In the genomic region with DNA sequence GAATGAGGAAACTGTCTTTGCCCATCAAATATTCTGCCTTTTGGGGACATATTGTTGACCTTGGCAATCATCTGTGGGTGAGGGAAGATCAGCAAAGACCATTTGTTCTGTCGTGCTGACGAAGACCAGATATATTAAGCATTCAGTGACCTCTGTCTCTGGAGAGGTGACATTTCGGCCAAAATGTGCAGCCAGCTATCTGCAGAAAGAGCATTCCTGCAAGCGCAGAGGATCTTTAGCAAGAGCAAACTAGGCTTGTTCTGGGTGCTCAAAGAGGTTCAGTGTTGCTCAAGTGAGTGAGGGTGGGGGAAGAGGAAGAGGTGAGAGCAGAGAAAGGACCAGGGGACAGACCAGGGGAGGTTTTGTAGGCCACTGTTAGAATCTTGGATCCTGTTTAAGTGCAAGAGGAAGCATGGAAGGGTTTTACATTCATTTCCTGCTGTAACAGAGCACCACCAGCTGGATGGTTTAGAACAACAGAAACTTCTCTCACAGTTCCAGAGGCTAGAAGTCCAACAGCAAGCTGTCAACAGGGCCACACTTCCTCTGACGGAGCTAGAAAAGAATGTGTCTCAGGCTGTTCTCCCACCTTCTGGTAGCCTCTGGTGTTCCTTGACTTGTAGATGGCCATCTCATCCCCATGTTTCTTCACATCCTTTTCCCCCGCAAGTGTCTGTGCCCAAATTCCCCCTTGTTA, we compare ENCODE assay signal across 14 cellular contexts. TPM values are rescaled to one million over a fixed set of nuclear protein-coding genes. Genes with fewer than 3 reads are reported as not detected.
DNase-seq lines count a peak whose midpoint lies in the region; ATAC-seq, FAIRE-seq and TF ChIP-seq lines count a peak whose summit lies in the region.
"Had no signal": no experiment of that assay in that cellular context is flagged by ENCODE, and none has a peak within 500 bp of the region (broad histone marks: within the 10 kb centered on the region; RNA-seq: fewer than 3 reads in every experiment).

No MANE protein-coding gene starts in this region.

- H3K4me2 ChIP-seq in GM23338, result no peak overlapping the region

- no peaks in the 10 kb centered on the region for H3K27me3 ChIP-seq in GM23338 (ENCODE audit: insufficient read depth)
- H3K27me3 ChIP-seq in ascending aorta, result no peaks in the 10 kb centered on the region
- H3K27me3 ChIP-seq in right cardiac atrium (ENCODE audit: control insufficient read depth, insufficient read depth), result no peaks in the 10 kb centered on the region
- H3K27me3 ChIP-seq in small intestine (ENCODE audit: control insufficient read depth in 2 of 2, insufficient read depth in 2 of 2, low read length in 2 of 2), result no peaks in the 10 kb centered on the region
- peaks cover 36% of the 10 kb centered on the region for H3K27me3 ChIP-seq in WERI-Rb-1 (ENCODE audit: insufficient read depth, low read depth, severe bottlenecking)
- H3K27me3 ChIP-seq: ovary had no signal

- H3K9me3 ChIP-seq in ascending aorta (no peaks in the 10 kb centered on the region), right cardiac atrium (ENCODE audit: control insufficient read depth, low read length) (no peaks in the 10 kb centered on the region), small intestine (ENCODE audit: control insufficient read depth, low read depth) (no peaks in the 10 kb centered on the region), WERI-Rb-1 (ENCODE audit: severe bottlenecking) (no peaks in the 10 kb centered on the region)
- H3K9me3 ChIP-seq: ovary had no signal

- H4K20me1 ChIP-seq in GM23338 (replicated peaks; ENCODE audit: insufficient read depth), result no peaks in the 10 kb centered on the region

- H2AFZ ChIP-seq in GM23338, result peak overlapping the region; percentile 87; the same call in 1 of the 2 replicates

- H3K4me3 Mint-ChIP-seq in GM23338, result no peak overlapping the region
- H3K4me3 Mint-ChIP-seq: CD4-positive, alpha-beta memory T cell had no signal

- no peaks in the 10 kb centered on the region for H3K9me2 ChIP-seq in GM23338 (ENCODE audit: insufficient read depth)

- TF ChIP-seq CTCF in GM23338 (conservative IDR thresholded peaks at IDR 0.05; ENCODE audit: low read depth in 2 of 2) (peak in 1 of 2 experiments; percentile 40; a peak in 2 of 4 replicates), ascending aorta (IDR thresholded peaks at IDR 0.05) (no peak), WERI-Rb-1 (IDR thresholded peaks at IDR 0.05; ENCODE audit: low read depth, low read length) (no peak)

- H3K27ac ChIP-seq in GM23338 (ENCODE audit: low read depth) (no peak overlapping the region), ascending aorta (peak overlapping the region; percentile 0 to 42), right cardiac atrium (ENCODE audit: low read length) (peak overlapping the region; percentile 61), small intestine (ENCODE audit: low read depth in 1 of 2, low read length in 1 of 2) (no peak overlapping the region), WERI-Rb-1 (no peak overlapping the region)
- H3K27ac ChIP-seq: epithelial cell of prostate, ovary had no signal

- H3K4me1 ChIP-seq in GM23338 (ENCODE audit: insufficient read depth) (no peaks in the 10 kb centered on the region), ascending aorta (peaks cover 0 to 5% of the 10 kb centered on the region in 2 donors), right cardiac atrium (ENCODE audit: control insufficient read depth, insufficient read depth, low read length) (no peaks in the 10 kb centered on the region), small intestine (ENCODE audit: control insufficient read depth in 2 of 2, insufficient read depth in 1 of 2, low read depth in 1 of 2, low read length in 1 of 2) (no peaks in the 10 kb centered on the region)

- intact Hi-C loops in ascending aorta (cut with DNase I) (no loop called here), right cardiac atrium (cut with DNase I) (loop anchor here in 1 of 4 donors (2.0 kb wide), 1 partner anchor 40 kb away; no protein-coding TSS in a partner anchor)

- peak; percentile 9 for DNase-seq in GM23338 (ENCODE audit: low spot score)
- DNase-seq in ascending aorta (ENCODE audit: low spot score in 2 of 2), result peak in 1 of 2 donors; percentile 65
- DNase-seq in right cardiac atrium, result peak in 2 of 3 donors; percentile 61 to 64
- peak; percentile 31 for DNase-seq in small intestine
- no peak for DNase-seq in GOT3 (lab: John Stamatoyannopoulos, UW)
- DNase-seq in foreskin melanocyte, result no peak
- no peak for DNase-seq in WERI-Rb-1
- DNase-seq: amniotic stem cell; CD4-positive, alpha-beta memory T cell; NCI-H1436 treated with DMSO at 0.1 percent for 48 hours; ovary had no signal

- no peak overlapping the region for H3K4me3 ChIP-seq in GM23338
- no peak overlapping the region for H3K4me3 ChIP-seq in ascending aorta
- no peak overlapping the region for H3K4me3 ChIP-seq in right cardiac atrium (ENCODE audit: low read length)
- no peak overlapping the region for H3K4me3 ChIP-seq in small intestine (ENCODE audit: low read depth in 1 of 2, low read length in 2 of 2)
- H3K4me3 ChIP-seq in WERI-Rb-1 (ENCODE audit: low read depth, low read length), result no peak overlapping the region
- H3K4me3 ChIP-seq: ovary had no signal

- H3F3A ChIP-seq in GM23338 (replicated peaks; ENCODE audit: low read depth), result no peaks in the 10 kb centered on the region

- H3K27ac Mint-ChIP-seq in GM23338, result no peak overlapping the region
- H3K27ac Mint-ChIP-seq: CD4-positive, alpha-beta memory T cell had no signal

- 29% methylated on average over 6 of the region's 6 CpGs for WGBS in right cardiac atrium
- 62 to 75% (median 71%) methylated on average over 6 of the region's 6 CpGs for WGBS in small intestine, 3 donors

- no peaks in the 10 kb centered on the region for H3K36me3 ChIP-seq in GM23338 (ENCODE audit: insufficient read depth)
- H3K36me3 ChIP-seq in ascending aorta, result no peaks in the 10 kb centered on the region
- H3K36me3 ChIP-seq in small intestine (ENCODE audit: control insufficient read depth in 2 of 2, insufficient read depth in 2 of 2, low read length in 2 of 2), result no peaks in the 10 kb centered on the region
- no peaks in the 10 kb centered on the region for H3K36me3 ChIP-seq in WERI-Rb-1
- H3K36me3 ChIP-seq: ovary had no signal

- no peak for ATAC-seq in GM23338
- peak; percentile 82 to 89 for ATAC-seq in right cardiac atrium
- no peak for ATAC-seq in HG03354 (IDR thresholded peaks at IDR 0.05; ENCODE audit: poor library complexity, severe bottlenecking, unreplicated experiment)

- no peaks in the 10 kb centered on the region for H3K36me3 Mint-ChIP-seq in GM23338 (ENCODE audit: low read depth)
- H3K36me3 Mint-ChIP-seq: CD4-positive, alpha-beta memory T cell had no signal

- no peak for FAIRE-seq in small intestine (lab: Jason Lieb, UNC)
- FAIRE-seq: keratinocyte had no signal

- peaks cover 2% of the 10 kb centered on the region for H3K27me3 Mint-ChIP-seq in GM23338 (ENCODE audit: insufficient read depth, low read depth, poor library complexity)

- H3K4me1 Mint-ChIP-seq in GM23338, result peaks cover 5% of the 10 kb centered on the region; the same call in 2 of the 3 replicates
- H3K4me1 Mint-ChIP-seq: CD4-positive, alpha-beta memory T cell had no signal

- peaks cover 6% of the 10 kb centered on the region; the same call in 2 of the 3 replicates for H3K9me3 Mint-ChIP-seq in GM23338

- no peaks in the 10 kb centered on the region for H3K79me2 ChIP-seq in GM23338 (replicated peaks; ENCODE audit: insufficient read depth)

TF ChIP-seq in GM23338, 12 proteins besides CTCF, POLR2A, EP300 and RAD21:
- TF ChIP-seq ZNF114 (CRISPR knock-in tag; IDR thresholded peaks at IDR 0.05), result no peak
- TF ChIP-seq ZNF331 (CRISPR knock-in tag; IDR thresholded peaks at IDR 0.05; ENCODE audit: low read depth), result no peak
- no peak for TF ChIP-seq POLR2AphosphoS5 (IDR thresholded peaks at IDR 0.05; ENCODE audit: low read depth)
- TF ChIP-seq EZH2phosphoT487 (IDR thresholded peaks at IDR 0.05; ENCODE audit: unreplicated experiment), result no peak
- no peak for TF ChIP-seq NANOG (IDR thresholded peaks at IDR 0.05; ENCODE audit: borderline replicate concordance)
- no peak for TF ChIP-seq JUNB (IDR thresholded peaks at IDR 0.05; ENCODE audit: unreplicated experiment)
TF ChIP-seq in GM23338: peak in this region for 0.

RNA-seq across cellular contexts. Expression of a gene that starts 11.2 kb away (rescaled TPM):
- not detected in 2 replicates for total RNA-seq in GM23338 (2014; rRNA removed; shearing (Covaris generic))
- polyA plus RNA-seq in GM23338 (2016; fragmentation: Nextera tagmentation; extraction: Ambion mirVana) (not detected in 2 replicates), right cardiac atrium (not detected), small intestine (not detected)
- total RNA-seq in ascending aorta (not detected), right cardiac atrium (not detected)
- total RNA-seq: CD4-positive, alpha-beta memory T cell; ovary had no signal
- polyA plus RNA-seq: CD4-positive, alpha-beta memory T cell; keratinocyte; ovary had no signal

Comparison
In these comparisons a context has a peak if more than half of its experiments do, and no peak if none do; other contexts are left out.
1. ATAC-seq: peak in right cardiac atrium (2 of 2); none in GM23338 (single experiment) and HG03354 (single experiment).
2. DNase-seq: peak in GM23338 (single experiment), right cardiac atrium (2 of 3) and small intestine (single experiment); none in GOT3 (single experiment), foreskin melanocyte (single experiment) and WERI-Rb-1 (single experiment).
3. H3K27ac ChIP-seq: peak in ascending aorta (2 of 2) and right cardiac atrium (single experiment); none in GM23338 (single experiment), small intestine (0 of 2) and WERI-Rb-1 (single experiment).